In the genomic region with DNA sequence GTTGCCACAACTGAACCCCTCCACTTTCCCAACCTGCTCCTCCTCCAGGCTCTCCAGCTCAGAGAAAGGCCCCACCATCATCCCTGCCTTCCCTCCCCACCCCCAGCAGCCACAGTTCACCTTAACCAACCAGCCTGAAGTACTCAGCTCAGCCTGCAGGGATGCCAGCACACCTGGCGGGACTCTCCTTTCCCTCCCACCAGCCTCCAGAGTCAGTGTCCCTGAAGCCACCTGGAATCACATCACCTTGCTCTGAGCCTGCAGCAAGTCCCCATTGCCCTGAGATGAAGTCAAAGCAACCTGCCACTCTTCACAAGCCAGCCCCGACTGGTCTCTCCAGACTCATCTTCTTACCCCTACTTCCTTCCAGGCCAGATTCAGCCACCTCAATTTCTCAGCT, we compare ENCODE assay signal across 1 cellular context.
TF ChIP-seq lines count a peak whose summit lies in the region.

No MANE protein-coding gene starts in this region.

TF ChIP-seq in H1, 55 proteins besides CTCF, POLR2A, EP300 and RAD21:
- TF ChIP-seq, protein P1, sequence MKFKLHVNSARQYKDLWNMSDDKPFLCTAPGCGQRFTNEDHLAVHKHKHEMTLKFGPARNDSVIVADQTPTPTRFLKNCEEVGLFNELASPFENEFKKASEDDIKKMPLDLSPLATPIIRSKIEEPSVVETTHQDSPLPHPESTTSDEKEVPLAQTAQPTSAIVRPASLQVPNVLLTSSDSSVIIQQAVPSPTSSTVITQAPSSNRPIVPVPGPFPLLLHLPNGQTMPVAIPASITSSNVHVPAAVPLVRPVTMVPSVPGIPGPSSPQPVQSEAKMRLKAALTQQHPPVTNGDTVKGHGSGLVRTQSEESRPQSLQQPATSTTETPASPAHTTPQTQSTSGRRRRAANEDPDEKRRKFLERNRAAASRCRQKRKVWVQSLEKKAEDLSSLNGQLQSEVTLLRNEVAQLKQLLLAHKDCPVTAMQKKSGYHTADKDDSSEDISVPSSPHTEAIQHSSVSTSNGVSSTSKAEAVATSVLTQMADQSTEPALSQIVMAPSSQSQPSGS (IDR thresholded peaks at IDR 0.05; ENCODE audit: low read length): no peak
- no peak for TF ChIP-seq POU5F1 (IDR thresholded peaks at IDR 0.05; ENCODE audit: low read depth, low read length)
- TF ChIP-seq SIN3A (conservative IDR thresholded peaks at IDR 0.05 in 1 of 2, IDR thresholded peaks at IDR 0.05 in 1 of 2; ENCODE audit: low read depth in 1 of 2, low read length in 2 of 2): no peak
- TF ChIP-seq YY1 (IDR thresholded peaks at IDR 0.05; ENCODE audit: low read depth, low read length): no peak
- no peak for TF ChIP-seq MAFK (IDR thresholded peaks at IDR 0.05; ENCODE audit: low read depth, low read length)
- no peak for TF ChIP-seq CHD2 (IDR thresholded peaks at IDR 0.05; ENCODE audit: low read length)
TF ChIP-seq in H1: peak in this region for 0.
